In the genomic region with DNA sequence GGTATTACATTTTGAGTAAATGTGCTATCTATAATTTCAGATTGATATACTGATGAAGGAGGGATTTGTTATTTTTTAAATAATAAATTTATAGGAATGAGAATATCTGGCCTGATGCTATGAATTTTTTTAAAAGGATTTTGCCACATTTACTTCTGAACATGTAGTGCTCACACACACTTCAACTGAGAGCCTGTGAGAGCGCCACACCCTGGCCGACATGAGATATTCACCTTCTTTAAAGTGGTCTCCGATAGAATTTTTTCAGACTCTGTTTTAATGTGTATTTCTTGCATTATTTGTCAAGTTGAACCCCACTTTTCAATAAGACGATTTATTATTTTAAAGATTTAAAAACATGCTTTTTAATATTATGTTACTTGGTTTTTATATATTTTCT, we compare ENCODE assay signal across 9 cellular contexts.
DNase-seq lines count a peak whose midpoint lies in the region; ATAC-seq and TF ChIP-seq lines count a peak whose summit lies in the region.
"Had no signal": no experiment of that assay in that cellular context is flagged by ENCODE, and none has a peak within 500 bp of the region (broad histone marks: within the 10 kb centered on the region; RNA-seq: fewer than 3 reads in every experiment).

No MANE protein-coding gene starts in this region.

- no peak overlapping the region for H3K27ac ChIP-seq in lower lobe of right lung
- H3K27ac ChIP-seq: esophagus muscularis mucosa had no signal

- H3K27me3 ChIP-seq in GM06990 (replicated peaks; ENCODE audit: control insufficient read depth, insufficient read depth, low read length) (no peaks in the 10 kb centered on the region), H7 (ENCODE audit: control insufficient read depth, insufficient read depth, low read length) (no peaks in the 10 kb centered on the region), lower lobe of right lung (ENCODE audit: low read depth) (no peaks in the 10 kb centered on the region)
- H3K27me3 ChIP-seq: esophagus muscularis mucosa had no signal

- ATAC-seq in lower lobe of right lung (no peak), GM18909 (IDR thresholded peaks at IDR 0.05; ENCODE audit: poor library complexity, unreplicated experiment) (no peak), GM19035 (IDR thresholded peaks at IDR 0.05; ENCODE audit: unreplicated experiment) (no peak), GM19467 (IDR thresholded peaks at IDR 0.05; ENCODE audit: unreplicated experiment) (no peak)

- H3K4me3 ChIP-seq in GM06990 (replicated peaks; ENCODE audit: low read depth, low read length) (no peak overlapping the region), H7 (ENCODE audit: insufficient read depth, low read depth, low read length) (no peak overlapping the region), lower lobe of right lung (no peak overlapping the region)
- H3K4me3 ChIP-seq: esophagus muscularis mucosa had no signal

- in situ Hi-C loops in SK-MEL-5 (cut with HindIII; ENCODE audit: low pct_unique_long_range_greater_than_20kb, low sequenced_read_pairs): no loop called here

- H3K9me3 ChIP-seq in lower lobe of right lung: no peaks in the 10 kb centered on the region
- H3K9me3 ChIP-seq: esophagus muscularis mucosa had no signal

- DNase-seq in GM06990 (ENCODE audit: extremely low read depth, insufficient read length): no peak
- DNase-seq in H7: peak; percentile 15
- DNase-seq in SK-MEL-5 (ENCODE audit: low read depth, low spot score): peak; percentile 48
- DNase-seq in lower lobe of right lung: no peak
- DNase-seq: NCI-H1092 treated with DMSO at 0.1 percent for 48 hours had no signal

- no peaks in the 10 kb centered on the region for H3K4me1 ChIP-seq in lower lobe of right lung
- H3K4me1 ChIP-seq: esophagus muscularis mucosa had no signal

- peak; percentile 47 for TF ChIP-seq CTCF in GM06990 (IDR thresholded peaks at IDR 0.05; ENCODE audit: insufficient read depth, low read length, poor library complexity, severe bottlenecking)
- peak; percentile 26 for TF ChIP-seq CTCF in lower lobe of right lung (IDR thresholded peaks at IDR 0.05)

- no peaks in the 10 kb centered on the region for H3K36me3 ChIP-seq in GM06990 (ENCODE audit: control insufficient read depth, insufficient read depth, low read length)
- H3K36me3 ChIP-seq in H7 (replicated peaks; ENCODE audit: control insufficient read depth, insufficient read depth, low read length): no peaks in the 10 kb centered on the region
- H3K36me3 ChIP-seq in lower lobe of right lung: no peaks in the 10 kb centered on the region
- H3K36me3 ChIP-seq: esophagus muscularis mucosa had no signal

- intact Hi-C loops in lower lobe of right lung (cut with DNase I): no loop called here

Comparison
In these comparisons a context has a peak if more than half of its experiments do, and no peak if none do; other contexts are left out.
1. DNase-seq: peak in H7 (single experiment) and SK-MEL-5 (single experiment); none in GM06990 (single experiment) and lower lobe of right lung (single experiment).